In the genomic region with DNA sequence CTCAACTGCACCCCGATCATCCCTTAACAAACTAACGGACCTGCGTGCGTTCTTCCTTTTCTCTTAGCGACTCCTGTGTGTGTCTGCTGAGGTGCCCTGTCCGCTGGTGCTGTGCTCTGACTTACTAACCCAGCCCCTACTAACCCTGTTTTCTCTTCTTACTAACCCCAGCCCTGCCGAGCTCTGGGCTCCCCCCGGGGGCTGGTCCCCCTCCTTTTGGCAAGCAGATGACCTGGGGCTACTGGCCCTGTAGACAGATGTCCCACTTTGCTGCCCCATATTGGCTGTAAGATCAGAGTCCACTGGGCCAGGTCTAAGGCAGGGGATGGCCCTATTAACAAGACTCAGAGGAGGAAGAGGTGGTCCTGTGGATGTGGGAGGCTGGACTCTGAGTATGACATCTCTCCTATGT, we compare ENCODE assay signal across 1 cellular context.
TF ChIP-seq lines count a peak whose summit lies in the region.

No MANE protein-coding gene starts in this region.

TF ChIP-seq in SK-N-SH treated with all-trans-retinoic acid at 6 μM for 48 hours, 23 proteins besides CTCF, POLR2A, EP300 and RAD21 (continued from another document):
- TF ChIP-seq, protein P1, sequence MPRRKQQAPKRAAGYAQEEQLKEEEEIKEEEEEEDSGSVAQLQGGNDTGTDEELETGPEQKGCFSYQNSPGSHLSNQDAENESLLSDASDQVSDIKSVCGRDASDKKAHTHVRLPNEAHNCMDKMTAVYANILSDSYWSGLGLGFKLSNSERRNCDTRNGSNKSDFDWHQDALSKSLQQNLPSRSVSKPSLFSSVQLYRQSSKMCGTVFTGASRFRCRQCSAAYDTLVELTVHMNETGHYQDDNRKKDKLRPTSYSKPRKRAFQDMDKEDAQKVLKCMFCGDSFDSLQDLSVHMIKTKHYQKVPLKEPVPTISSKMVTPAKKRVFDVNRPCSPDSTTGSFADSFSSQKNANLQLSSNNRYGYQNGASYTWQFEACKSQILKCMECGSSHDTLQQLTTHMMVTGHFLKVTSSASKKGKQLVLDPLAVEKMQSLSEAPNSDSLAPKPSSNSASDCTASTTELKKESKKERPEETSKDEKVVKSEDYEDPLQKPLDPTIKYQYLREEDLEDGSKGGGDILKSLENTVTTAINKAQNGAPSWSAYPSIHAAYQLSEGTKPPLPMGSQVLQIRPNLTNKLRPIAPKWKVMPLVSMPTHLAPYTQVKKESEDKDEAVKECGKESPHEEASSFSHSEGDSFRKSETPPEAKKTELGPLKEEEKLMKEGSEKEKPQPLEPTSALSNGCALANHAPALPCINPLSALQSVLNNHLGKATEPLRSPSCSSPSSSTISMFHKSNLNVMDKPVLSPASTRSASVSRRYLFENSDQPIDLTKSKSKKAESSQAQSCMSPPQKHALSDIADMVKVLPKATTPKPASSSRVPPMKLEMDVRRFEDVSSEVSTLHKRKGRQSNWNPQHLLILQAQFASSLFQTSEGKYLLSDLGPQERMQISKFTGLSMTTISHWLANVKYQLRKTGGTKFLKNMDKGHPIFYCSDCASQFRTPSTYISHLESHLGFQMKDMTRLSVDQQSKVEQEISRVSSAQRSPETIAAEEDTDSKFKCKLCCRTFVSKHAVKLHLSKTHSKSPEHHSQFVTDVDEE (CRISPR knock-in tag; IDR thresholded peaks at IDR 0.05) = no peak
- TF ChIP-seq ESRRG (CRISPR knock-in tag; IDR thresholded peaks at IDR 0.05) (no peak), SNAI2 (CRISPR knock-in tag; IDR thresholded peaks at IDR 0.05) (no peak), ZNF565 (CRISPR knock-in tag; conservative IDR thresholded peaks at IDR 0.05; ENCODE audit: low read depth) (no peak), ZNF70 (CRISPR knock-in tag; IDR thresholded peaks at IDR 0.05) (no peak)
